ENCODE assay signal across 8 cellular contexts in the genomic region with DNA sequence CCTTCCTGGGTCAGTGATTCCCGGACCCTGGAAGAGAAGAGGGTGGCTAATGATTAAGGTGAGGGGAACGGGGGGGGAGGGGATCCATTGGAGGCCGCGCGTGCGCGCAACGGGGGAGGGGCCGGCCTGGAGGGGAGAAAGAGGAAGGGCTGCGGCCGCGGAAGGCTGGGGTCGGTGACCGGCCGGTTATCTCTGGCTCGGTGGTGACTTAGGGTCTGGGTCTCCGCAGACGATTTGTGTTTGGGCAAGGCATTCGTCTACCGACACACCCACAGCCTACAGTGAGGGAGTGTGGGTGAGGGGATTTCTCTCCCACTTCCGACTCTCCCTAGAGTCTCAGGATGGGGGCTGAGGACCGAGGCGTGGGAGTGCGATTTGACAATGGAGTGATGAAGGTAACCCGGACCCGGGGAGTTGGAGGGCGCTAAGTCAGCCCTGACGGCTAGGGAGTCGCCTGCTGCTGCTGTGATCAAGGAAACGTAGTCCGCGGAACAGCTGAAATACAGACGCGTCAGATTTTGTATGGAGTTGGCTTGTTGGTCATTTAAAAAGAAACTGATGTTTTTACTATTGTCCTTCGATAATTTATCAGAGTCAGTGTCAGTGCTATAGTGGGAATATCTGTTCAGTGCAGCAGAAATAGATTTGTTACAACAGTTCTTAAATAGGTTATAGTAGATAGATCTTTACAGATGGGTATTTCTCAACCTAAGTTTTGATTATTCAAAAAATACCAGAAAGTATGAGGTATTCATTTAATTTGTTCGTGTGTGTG.
DNase-seq lines count a peak whose midpoint lies in the region; ATAC-seq and TF ChIP-seq lines count a peak whose summit lies in the region.

No MANE protein-coding gene starts in this region.

- peak overlapping the region; percentile 95 for H3K27ac Mint-ChIP-seq in T-helper 1 cell treated with Interleukin-12 subunit alpha and Interleukin-12 subunit beta and Interleukin-4 antibody, amounts not matched to agents 30 μg/mL and 1 μg/mL, for 36 hours

- no peaks in the 10 kb centered on the region for H3K9me3 ChIP-seq in KOPT-K1 (ENCODE audit: insufficient read depth, low read length, poor library complexity, severe bottlenecking)

- H3K27me3 Mint-ChIP-seq in T-helper 1 cell treated with Interleukin-12 subunit alpha and Interleukin-12 subunit beta and Interleukin-4 antibody, amounts not matched to agents 30 μg/mL and 1 μg/mL, for 36 hours (ENCODE audit: low read depth) = peaks cover 11% of the 10 kb centered on the region

- H3K36me3 Mint-ChIP-seq in T-helper 1 cell treated with Interleukin-12 subunit alpha and Interleukin-12 subunit beta and Interleukin-4 antibody, amounts not matched to agents 30 μg/mL and 1 μg/mL, for 36 hours (ENCODE audit: low read depth) = peaks cover 13% of the 10 kb centered on the region

- in situ Hi-C loops in astrocyte of the cerebellum (cut with HindIII; ENCODE audit: low sequenced_read_pairs) = no loop called here

- H3K36me3 ChIP-seq in KOPT-K1 (ENCODE audit: insufficient read depth, low read length) = peaks cover 28% of the 10 kb centered on the region

- H3K4me1 Mint-ChIP-seq in T-helper 1 cell treated with Interleukin-12 subunit alpha and Interleukin-12 subunit beta and Interleukin-4 antibody, amounts not matched to agents 30 μg/mL and 1 μg/mL, for 36 hours (ENCODE audit: low read depth) = peaks cover 33% of the 10 kb centered on the region

- H3K4me3 ChIP-seq in astrocyte of the cerebellum (ENCODE audit: low read depth, low read length) (peak overlapping the region; percentile 66), retinal pigment epithelial cell (ENCODE audit: low read length) (peak overlapping the region; percentile 100)

- H3K9me3 Mint-ChIP-seq in T-helper 1 cell treated with Interleukin-12 subunit alpha and Interleukin-12 subunit beta and Interleukin-4 antibody, amounts not matched to agents 30 μg/mL and 1 μg/mL, for 36 hours = no peaks in the 10 kb centered on the region

- peak; percentile 41 for ATAC-seq in GM21737 (IDR thresholded peaks at IDR 0.05; ENCODE audit: unreplicated experiment)

- H3K27ac ChIP-seq in KOPT-K1 (ENCODE audit: low read depth, low read length, poor library complexity, severe bottlenecking) = peak overlapping the region; percentile 86

- peak; percentile 88 for DNase-seq in GM03348 (ENCODE audit: low spot score)
- no peak for DNase-seq in astrocyte of the cerebellum (ENCODE audit: low read depth)
- DNase-seq in hippocampal formation (lab: John Stamatoyannopoulos, UW) = peak; percentile 61 to 69
- peak; percentile 6 for DNase-seq in retinal pigment epithelial cell (ENCODE audit: low read depth)
- DNase-seq in middle frontal gyrus (ENCODE audit: extremely low spot score, low spot score) = no peak

- peak overlapping the region; percentile 99 for H3K4me3 Mint-ChIP-seq in T-helper 1 cell treated with Interleukin-12 subunit alpha and Interleukin-12 subunit beta and Interleukin-4 antibody, amounts not matched to agents 30 μg/mL and 1 μg/mL, for 36 hours

- TF ChIP-seq CTCF in astrocyte of the cerebellum (IDR thresholded peaks at IDR 0.05; ENCODE audit: low read depth, low read length, missing control alignments) (no peak), retinal pigment epithelial cell (conservative IDR thresholded peaks at IDR 0.05; ENCODE audit: low read depth, low read length) (no peak)

Comparison
In these comparisons a context has a peak if more than half of its experiments do, and no peak if none do; other contexts are left out.
1. DNase-seq: peak in GM03348 (single experiment), hippocampal formation (2 of 2) and retinal pigment epithelial cell (single experiment); none in astrocyte of the cerebellum (single experiment) and middle frontal gyrus (single experiment).